Comparison of ENCODE assay signal across 14 cellular contexts in genomic region chr7:150944066-150945042, GRCh38. TPM values are rescaled to one million over a fixed set of nuclear protein-coding genes. Genes with fewer than 3 reads are reported as not detected.
DNase-seq lines count a peak whose midpoint lies in the region; ATAC-seq and TF ChIP-seq lines count a peak whose summit lies in the region.
"Had no signal": no experiment of that assay in that cellular context is flagged by ENCODE, and none has a peak within 500 bp of the region (broad histone marks: within the 10 kb centered on the region; RNA-seq: fewer than 3 reads in every experiment).

No MANE protein-coding gene starts in this region.

- H3K4me3 ChIP-seq in BLaER1 (0 out of 2 replicates have a peak overlapping the region, but pooled peaks have one; percentile 26), HEK293 (ENCODE audit: low read depth, low read length) (no peak overlapping the region)

- no peak for TF ChIP-seq CTCF in HEK293 (tag by site-specific recombination; IDR thresholded peaks at IDR 0.05)
- no peak for TF ChIP-seq CTCF in endothelial cell (IDR thresholded peaks at IDR 0.05; ENCODE audit: unreplicated experiment)
- no peak for TF ChIP-seq CTCF in omental fat pad (IDR thresholded peaks at IDR 0.05)
- no peak for TF ChIP-seq CTCF in WTC11 (IDR thresholded peaks at IDR 0.05)

- H4K20me1 ChIP-seq in BLaER1, result no peaks in the 10 kb centered on the region

- ATAC-seq in omental fat pad (ENCODE audit: low FRiP score), result no peak
- no peak for ATAC-seq in activated T-helper 17 cell treated with anti-CD3 and anti-CD28 coated beads, Interleukin-2, amount 50 U/mL, for 72 hours (replicated peaks)
- no peak for ATAC-seq in WTC11
- ATAC-seq: activated CD8-positive, alpha-beta memory T cell treated with anti-CD3 and anti-CD28 coated beads, Interleukin-2, amount 10 ng/mL, durations not matched to agents 7 days and 5 days; naive thymus-derived CD4-positive, alpha-beta T cell; Panc1 had no signal

- H3K4me1 Mint-ChIP-seq in endothelial cell (ENCODE audit: unreplicated experiment) (peaks cover 4% of the 10 kb centered on the region), WTC11 (peaks cover 38% of the 10 kb centered on the region)
- H3K4me1 Mint-ChIP-seq in activated T-helper 17 cell treated with anti-CD3 and anti-CD28 coated beads, Interleukin-2, amount 50 U/mL, for 72 hours, result no peaks in the 10 kb centered on the region
- H3K4me1 Mint-ChIP-seq: activated B cell treated with CpG ODN at 0.5 μM for 24 hours had no signal

- H3K9me3 Mint-ChIP-seq in endothelial cell (ENCODE audit: unreplicated experiment) (no peaks in the 10 kb centered on the region), WTC11 (no peaks in the 10 kb centered on the region)
- no peaks in the 10 kb centered on the region for H3K9me3 Mint-ChIP-seq in activated T-helper 17 cell treated with anti-CD3 and anti-CD28 coated beads, Interleukin-2, amount 50 U/mL, for 72 hours
- H3K9me3 Mint-ChIP-seq: activated B cell treated with CpG ODN at 0.5 μM for 24 hours; naive thymus-derived CD4-positive, alpha-beta T cell had no signal

- POLR2A ChIA-PET in HEK293 (lab: Yijun Ruan, JAX), result no interaction called here
- POLR2A ChIA-PET in WTC11 (lab: Charles Lee), result no interaction called here

- H3K27me3 ChIP-seq in BLaER1, result no peaks in the 10 kb centered on the region

- H3K9ac ChIP-seq in BLaER1, result no peak overlapping the region

- H3K9me3 ChIP-seq in BLaER1 (no peaks in the 10 kb centered on the region), HEK293 (ENCODE audit: control insufficient read depth, insufficient read depth, low read depth, low read length) (no peaks in the 10 kb centered on the region)

- H3K27ac ChIP-seq in BLaER1 (peak overlapping the region; percentile 25; the same call in 1 of the 2 replicates), HEK293 (ENCODE audit: extremely low read depth, low read depth, low read length) (no peak overlapping the region)

- H3K4me3 Mint-ChIP-seq in endothelial cell (ENCODE audit: unreplicated experiment) (peak overlapping the region; percentile 18), WTC11 (no peak overlapping the region)
- no peak overlapping the region for H3K4me3 Mint-ChIP-seq in activated T-helper 17 cell treated with anti-CD3 and anti-CD28 coated beads, Interleukin-2, amount 50 U/mL, for 72 hours
- H3K4me3 Mint-ChIP-seq: activated B cell treated with CpG ODN at 0.5 μM for 24 hours; activated CD8-positive, alpha-beta memory T cell treated with anti-CD3 and anti-CD28 coated beads, Interleukin-2, amount 10 ng/mL, durations not matched to agents 7 days and 5 days had no signal

- peaks cover 12% of the 10 kb centered on the region for H3K27me3 Mint-ChIP-seq in endothelial cell (ENCODE audit: unreplicated experiment)
- no peaks in the 10 kb centered on the region for H3K27me3 Mint-ChIP-seq in activated T-helper 17 cell treated with anti-CD3 and anti-CD28 coated beads, Interleukin-2, amount 50 U/mL, for 72 hours
- peaks cover 6% of the 10 kb centered on the region for H3K27me3 Mint-ChIP-seq in WTC11 (ENCODE audit: low read depth)

- H3K4me1 ChIP-seq in BLaER1, result peaks cover 68% of the 10 kb centered on the region
- no peaks in the 10 kb centered on the region for H3K4me1 ChIP-seq in HEK293 (ENCODE audit: control insufficient read depth, insufficient read depth, low read length)

- CTCF ChIA-PET in HEK293 (lab: Yijun Ruan, JAX) (interaction anchor here (0.7 to 1.4 kb wide), 2 partner anchors 19 to 23 kb away, joined by 3 to 5 read pairs; no protein-coding TSS in a partner anchor), WTC11 (lab: Charles Lee) (interaction anchor here (1.2 to 4.3 kb wide), 5 partner anchors 18 to 73 kb away, joined by 3 to 18 read pairs (median 4); no protein-coding TSS in a partner anchor)

- DNase-seq in endothelial cell (ENCODE audit: low spot score) (no peak), omental fat pad (ENCODE audit: low spot score) (peak; percentile 13), COLO668 (lab: John Stamatoyannopoulos, UW; ENCODE audit: unreplicated experiment) (no peak), WTC11 (ENCODE audit: low spot score) (no peak)
- DNase-seq: activated B cell treated with CpG ODN at 0.5 μM for 24 hours; activated CD8-positive, alpha-beta memory T cell treated with anti-CD3 and anti-CD28 coated beads, Interleukin-2, amount 10 ng/mL, durations not matched to agents 7 days and 5 days; DMS79; naive thymus-derived CD4-positive, alpha-beta T cell; NCI-H748 treated with DMSO at 0.1 percent for 48 hours had no signal

- H3K36me3 Mint-ChIP-seq in endothelial cell (ENCODE audit: low read depth, unreplicated experiment) (no peaks in the 10 kb centered on the region), WTC11 (no peaks in the 10 kb centered on the region)
- H3K36me3 Mint-ChIP-seq in activated T-helper 17 cell treated with anti-CD3 and anti-CD28 coated beads, Interleukin-2, amount 50 U/mL, for 72 hours (ENCODE audit: low read depth), result no peaks in the 10 kb centered on the region
- H3K36me3 Mint-ChIP-seq: activated CD8-positive, alpha-beta memory T cell treated with anti-CD3 and anti-CD28 coated beads, Interleukin-2, amount 10 ng/mL, durations not matched to agents 7 days and 5 days had no signal

- H3K36me3 ChIP-seq in BLaER1 (no peaks in the 10 kb centered on the region), HEK293 (ENCODE audit: control insufficient read depth in 2 of 2, insufficient read depth in 1 of 2, low read length in 2 of 2) (no peaks in the 10 kb centered on the region)

- H3K27ac Mint-ChIP-seq in endothelial cell (ENCODE audit: unreplicated experiment) (no peak overlapping the region), WTC11 (no peak overlapping the region)
- no peak overlapping the region for H3K27ac Mint-ChIP-seq in activated T-helper 17 cell treated with anti-CD3 and anti-CD28 coated beads, Interleukin-2, amount 50 U/mL, for 72 hours
- H3K27ac Mint-ChIP-seq: activated B cell treated with CpG ODN at 0.5 μM for 24 hours; activated CD8-positive, alpha-beta memory T cell treated with anti-CD3 and anti-CD28 coated beads, Interleukin-2, amount 10 ng/mL, durations not matched to agents 7 days and 5 days had no signal

- H3K4me2 ChIP-seq in BLaER1, result peak overlapping the region; percentile 86

TF ChIP-seq in HEK293, 187 proteins besides CTCF, POLR2A, EP300 and RAD21:
- TF ChIP-seq ZNF155 (tag by site-specific recombination; IDR thresholded peaks at IDR 0.05), result no peak
- TF ChIP-seq ZSCAN4 (tag by site-specific recombination; IDR thresholded peaks at IDR 0.05), result peak; percentile 59

TF ChIP-seq in WTC11, 78 proteins besides CTCF, POLR2A, EP300 and RAD21:
- TF ChIP-seq EMX1 (CRISPR knock-in tag; IDR thresholded peaks at IDR 0.05) (no peak), TP53 (CRISPR knock-in tag; IDR thresholded peaks at IDR 0.05) (no peak), ATF2 (CRISPR knock-in tag; IDR thresholded peaks at IDR 0.05; ENCODE audit: borderline replicate concordance, low read depth) (no peak)

RNA-seq across cellular contexts. Expression of gene KCNH2, which starts 33.8 kb away (rescaled TPM):
- total RNA-seq in endothelial cell (ENCODE audit: unreplicated experiment) (3.4 TPM), omental fat pad (under 1 TPM; 0.12 to 0.56 (median 0.47) TPM), WTC11 (2021) (13.9 to 16.2 TPM (median 14.6 TPM) in 3 replicates)
- total RNA-seq in activated T-helper 17 cell treated with anti-CD3 and anti-CD28 coated beads, Interleukin-2, amount 50 U/mL, for 72 hours, result under 1 TPM; 0.32 to 0.77 TPM

RNA-seq across cellular contexts. Expression of gene NOS3, which starts 46.5 kb away (rescaled TPM):
- total RNA-seq in endothelial cell (ENCODE audit: unreplicated experiment) (102 TPM), omental fat pad (10 to 100 TPM; 11.2 to 75.3 (median 25.2) TPM), WTC11 (2021) (5.7 to 7.0 TPM (median 6.6 TPM) in 3 replicates)
- 10 to 100 TPM in 1 of 2 donors, 1 to 10 TPM in 1; 8.0 to 12.1 TPM for total RNA-seq in activated T-helper 17 cell treated with anti-CD3 and anti-CD28 coated beads, Interleukin-2, amount 50 U/mL, for 72 hours
- total RNA-seq: M059J had no signal
